In genomic region chr19:55554749-55555152, GRCh38 we compare ENCODE assay signal across 1 cellular context.
A peak's percentile ranks its signal among the peaks of the same experiment; 100 is the strongest.
TF ChIP-seq lines count a peak whose summit lies in the region.

No MANE protein-coding gene starts in this region.

TF ChIP-seq in HepG2, 621 proteins besides CTCF, POLR2A, EP300 and RAD21 (continued from another document and continues in another):
- TF ChIP-seq KLF9 (CRISPR knock-in tag; IDR thresholded peaks at IDR 0.05; ENCODE audit: low read depth) (no peak), PBX2 (CRISPR knock-in tag; IDR thresholded peaks at IDR 0.05) (peak; percentile 48; the same call in 1 of the 2 replicates), RERE (CRISPR knock-in tag; IDR thresholded peaks at IDR 0.05; ENCODE audit: low read depth) (0 out of 2 replicates have a peak, but pooled peaks have one; percentile 27), ZNF350 (CRISPR knock-in tag; IDR thresholded peaks at IDR 0.05; ENCODE audit: borderline replicate concordance, low read depth) (no peak), SOX6 (IDR thresholded peaks at IDR 0.05) (no peak), SOX6 (CRISPR knock-in tag; IDR thresholded peaks at IDR 0.05) (peak; percentile 40; the same call in 1 of the 2 replicates), GATAD2A (CRISPR knock-in tag; IDR thresholded peaks at IDR 0.05) (peak; percentile 41; the same call in 1 of the 2 replicates), SAP130 (CRISPR knock-in tag; IDR thresholded peaks at IDR 0.05; ENCODE audit: low read depth) (peak; percentile 62), ZNF543 (CRISPR knock-in tag; IDR thresholded peaks at IDR 0.05) (no peak), MEF2D (CRISPR knock-in tag; IDR thresholded peaks at IDR 0.05) (peak; percentile 47; the same call in 1 of the 2 replicates), ZNF816 (CRISPR knock-in tag; IDR thresholded peaks at IDR 0.05; ENCODE audit: borderline replicate concordance) (no peak), KDM4B (CRISPR knock-in tag; IDR thresholded peaks at IDR 0.05) (no peak), NR2F6 (IDR thresholded peaks at IDR 0.05) (0 out of 2 replicates have a peak, but pooled peaks have one; percentile 22), NR2F6 (CRISPR knock-in tag; IDR thresholded peaks at IDR 0.05) (peak; percentile 63), ZBTB10 (CRISPR knock-in tag; IDR thresholded peaks at IDR 0.05; ENCODE audit: borderline replicate concordance) (no peak), ZNF3 (CRISPR knock-in tag; IDR thresholded peaks at IDR 0.05) (no peak), THAP8 (CRISPR knock-in tag; IDR thresholded peaks at IDR 0.05; ENCODE audit: borderline replicate concordance) (no peak), PHF21A (CRISPR knock-in tag; IDR thresholded peaks at IDR 0.05) (0 out of 2 replicates have a peak, but pooled peaks have one; percentile 39), SALL1 (CRISPR knock-in tag; IDR thresholded peaks at IDR 0.05) (peak; percentile 55; the same call in 1 of the 2 replicates), MED1 (CRISPR knock-in tag; IDR thresholded peaks at IDR 0.05) (peak; percentile 51), ZNF792 (CRISPR knock-in tag; IDR thresholded peaks at IDR 0.05) (peak; percentile 52; the same call in 1 of the 2 replicates), TIGD3 (CRISPR knock-in tag; IDR thresholded peaks at IDR 0.05; ENCODE audit: borderline replicate concordance) (no peak), NCOA1 (CRISPR knock-in tag; IDR thresholded peaks at IDR 0.05) (no peak), TEF (CRISPR knock-in tag; IDR thresholded peaks at IDR 0.05) (no peak), TARDBP (CRISPR knock-in tag; IDR thresholded peaks at IDR 0.05) (no peak), BRD4 (CRISPR knock-in tag; IDR thresholded peaks at IDR 0.05) (no peak), RARA (CRISPR knock-in tag; IDR thresholded peaks at IDR 0.05) (peak; percentile 77; the same call in 1 of the 2 replicates), ZNF644 (CRISPR knock-in tag; IDR thresholded peaks at IDR 0.05; ENCODE audit: low read depth) (no peak), PHF8 (CRISPR knock-in tag; IDR thresholded peaks at IDR 0.05) (0 out of 2 replicates have a peak, but pooled peaks have one; percentile 18), ZNF577 (CRISPR knock-in tag; IDR thresholded peaks at IDR 0.05; ENCODE audit: borderline replicate concordance, low read depth) (no peak), ZNF260 (CRISPR knock-in tag; IDR thresholded peaks at IDR 0.05; ENCODE audit: borderline replicate concordance, low read depth) (no peak), HDAC2 (CRISPR knock-in tag; IDR thresholded peaks at IDR 0.05) (0 out of 2 replicates have a peak, but pooled peaks have one; percentile 18), ZNF687 (CRISPR knock-in tag; IDR thresholded peaks at IDR 0.05) (peak; percentile 51), ZMYM3 (CRISPR knock-in tag; IDR thresholded peaks at IDR 0.05) (no peak), SMC3 (IDR thresholded peaks at IDR 0.05; ENCODE audit: low read length) (no peak), ZNF136 (CRISPR knock-in tag; IDR thresholded peaks at IDR 0.05; ENCODE audit: low read depth) (peak; percentile 56; the same call in 1 of the 2 replicates), DDIT3 (CRISPR knock-in tag; IDR thresholded peaks at IDR 0.05) (no peak), CREB3 (CRISPR knock-in tag; IDR thresholded peaks at IDR 0.05) (no peak), ZBTB39 (CRISPR knock-in tag; IDR thresholded peaks at IDR 0.05) (no peak), BCL3 (CRISPR knock-in tag; IDR thresholded peaks at IDR 0.05) (0 out of 2 replicates have a peak, but pooled peaks have one; percentile 44)
